In the genomic region with DNA sequence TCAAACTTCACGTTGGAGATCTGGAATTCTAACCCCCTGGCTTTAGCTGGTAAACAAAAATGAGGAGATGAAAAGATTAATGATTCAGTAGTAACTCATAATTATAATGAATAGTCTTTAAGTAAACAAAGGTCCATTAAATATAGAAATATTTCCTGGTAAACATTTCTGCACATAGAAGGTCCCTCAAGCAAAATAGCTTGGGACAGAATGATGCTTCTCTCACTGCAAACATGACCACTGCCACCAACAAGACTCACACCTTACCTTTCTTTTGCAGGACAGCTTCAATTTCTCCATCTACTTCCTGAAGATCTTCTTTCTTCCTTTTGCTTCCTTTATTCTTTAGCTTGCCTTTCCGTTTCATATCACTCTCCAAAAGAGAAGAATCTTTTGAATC, we compare ENCODE assay signal across 19 cellular contexts.
"Had no signal": no experiment of that assay in that cellular context is flagged by ENCODE, and none has a peak within 500 bp of the region (broad histone marks: within the 10 kb centered on the region; RNA-seq: fewer than 3 reads in every experiment).

No MANE protein-coding gene starts in this region.

- H3K27me3 Mint-ChIP-seq: naive thymus-derived CD4-positive, alpha-beta T cell; natural killer cell treated with Interleukin-12 subunit alpha and Interleukin-12 subunit beta and Interleukin-15 and Interleukin-18, amount 100 ng/mL, for 72 hours; progenitor cell of endocrine pancreas; stimulated activated naive B cell treated with anti-CD40 and anti-IgM and Interleukin-4, amounts not matched to agents 10 μg/mL and 1 μg/mL and 100 μg/mL, for 72 hours; stimulated activated naive CD8-positive, alpha-beta T cell treated with anti-CD3 and anti-CD28 coated beads, Interleukin-15, Interleukin-2, amounts not matched to agents 100 ng/mL and 50 ng/mL, for 24 hours; type B pancreatic cell had no signal

- H3K4me2 ChIP-seq: smooth muscle cell had no signal

- H3K4me3 ChIP-seq: left ventricle myocardium inferior, lung, mucosa of descending colon, ovary, right atrium auricular region, right lobe of liver, smooth muscle cell, tibial nerve, uterus had no signal

- H3K27me3 ChIP-seq: ovary, right atrium auricular region, right lobe of liver, tibial nerve, uterus had no signal

- H3K27ac ChIP-seq: left ventricle myocardium inferior, ovary, right atrium auricular region, right lobe of liver, tibial nerve, uterus had no signal

- H3K4me1 Mint-ChIP-seq: naive thymus-derived CD4-positive, alpha-beta T cell had no signal

- ATAC-seq: mucosa of descending colon; naive thymus-derived CD4-positive, alpha-beta T cell; natural killer cell treated with Interleukin-12 subunit alpha and Interleukin-12 subunit beta and Interleukin-15 and Interleukin-18, amount 100 ng/mL, for 72 hours; right lobe of liver; stimulated activated naive B cell treated with anti-CD40 and anti-IgM and Interleukin-4, amounts not matched to agents 10 μg/mL and 1 μg/mL and 100 μg/mL, for 72 hours had no signal

- H3K27ac Mint-ChIP-seq: natural killer cell treated with Interleukin-12 subunit alpha and Interleukin-12 subunit beta and Interleukin-15 and Interleukin-18, amount 100 ng/mL, for 72 hours; progenitor cell of endocrine pancreas; stimulated activated naive B cell treated with anti-CD40 and anti-IgM and Interleukin-4, amounts not matched to agents 10 μg/mL and 1 μg/mL and 100 μg/mL, for 72 hours; stimulated activated naive CD8-positive, alpha-beta T cell treated with anti-CD3 and anti-CD28 coated beads, Interleukin-15, Interleukin-2, amounts not matched to agents 100 ng/mL and 50 ng/mL, for 24 hours; type B pancreatic cell had no signal

- DNase-seq: islet precursor cell; left ventricle myocardium inferior; midbrain; mucosa of descending colon; naive thymus-derived CD4-positive, alpha-beta T cell; ovary; right lobe of liver; stimulated activated CD4-positive, alpha-beta T cell treated with anti-CD3 and anti-CD28 coated beads, Interleukin-1b, Interleukin-23, amount 100 ng/mL, for 48 hours; stimulated activated CD4-positive, alpha-beta T cell treated with anti-CD3 and anti-CD28 coated beads, Interleukin-2, amount 100 ng/mL, for 48 hours; stimulated activated naive B cell treated with anti-CD40 and anti-IgM and Interleukin-4, amounts not matched to agents 10 μg/mL and 1 μg/mL and 100 μg/mL, for 72 hours; uterus had no signal

- H3K4me1 ChIP-seq: left ventricle myocardium inferior, right atrium auricular region, right lobe of liver, tibial nerve, uterus had no signal

- H3K36me3 ChIP-seq: ovary, uterus had no signal

- H3K4me3 Mint-ChIP-seq: naive thymus-derived CD4-positive, alpha-beta T cell; natural killer cell treated with Interleukin-12 subunit alpha and Interleukin-12 subunit beta and Interleukin-15 and Interleukin-18, amount 100 ng/mL, for 72 hours; stimulated activated naive B cell treated with anti-CD40 and anti-IgM and Interleukin-4, amounts not matched to agents 10 μg/mL and 1 μg/mL and 100 μg/mL, for 72 hours; stimulated activated naive CD8-positive, alpha-beta T cell treated with anti-CD3 and anti-CD28 coated beads, Interleukin-15, Interleukin-2, amounts not matched to agents 100 ng/mL and 50 ng/mL, for 24 hours; type B pancreatic cell had no signal

- H3K9me3 Mint-ChIP-seq: natural killer cell treated with Interleukin-12 subunit alpha and Interleukin-12 subunit beta and Interleukin-15 and Interleukin-18, amount 100 ng/mL, for 72 hours; stimulated activated naive B cell treated with anti-CD40 and anti-IgM and Interleukin-4, amounts not matched to agents 10 μg/mL and 1 μg/mL and 100 μg/mL, for 72 hours; stimulated activated naive CD8-positive, alpha-beta T cell treated with anti-CD3 and anti-CD28 coated beads, Interleukin-15, Interleukin-2, amounts not matched to agents 100 ng/mL and 50 ng/mL, for 24 hours; type B pancreatic cell had no signal

- H3K9me3 ChIP-seq: left ventricle myocardium inferior, mucosa of descending colon, ovary, right atrium auricular region, right lobe of liver, tibial nerve, uterus had no signal
